ENCODE assay signal across 8 cellular contexts in the genomic region with DNA sequence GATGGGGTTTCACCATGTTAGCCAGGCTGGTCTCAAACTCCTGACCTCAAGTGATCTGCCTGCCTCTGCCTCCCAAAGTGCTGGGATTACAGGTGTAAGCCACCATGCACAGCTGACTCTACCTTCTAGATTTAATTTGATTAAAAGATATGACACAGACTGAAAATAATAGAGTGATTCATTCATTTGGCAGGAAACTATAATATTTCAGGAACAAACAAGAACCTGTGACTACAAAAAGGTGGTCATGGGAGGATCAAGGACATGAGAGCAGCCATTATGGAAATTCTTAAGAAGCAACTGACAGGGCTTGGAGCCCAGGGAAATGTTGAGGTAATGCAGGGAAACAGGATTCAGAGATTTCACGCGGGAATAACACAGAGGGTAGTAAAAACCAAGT.
"Had no signal": no experiment of that assay in that cellular context is flagged by ENCODE, and none has a peak within 500 bp of the region (broad histone marks: within the 10 kb centered on the region; RNA-seq: fewer than 3 reads in every experiment).

No MANE protein-coding gene starts in this region.

- DNase-seq: GDM1, GF-D8 had no signal

- FAIRE-seq: G401.6, GM12891, GM12892, GM18507, GM19239 had no signal

- H3K4me3 ChIP-seq: GM12878 had no signal
